8 cellular contexts compared by ENCODE assay signal in the genomic region with DNA sequence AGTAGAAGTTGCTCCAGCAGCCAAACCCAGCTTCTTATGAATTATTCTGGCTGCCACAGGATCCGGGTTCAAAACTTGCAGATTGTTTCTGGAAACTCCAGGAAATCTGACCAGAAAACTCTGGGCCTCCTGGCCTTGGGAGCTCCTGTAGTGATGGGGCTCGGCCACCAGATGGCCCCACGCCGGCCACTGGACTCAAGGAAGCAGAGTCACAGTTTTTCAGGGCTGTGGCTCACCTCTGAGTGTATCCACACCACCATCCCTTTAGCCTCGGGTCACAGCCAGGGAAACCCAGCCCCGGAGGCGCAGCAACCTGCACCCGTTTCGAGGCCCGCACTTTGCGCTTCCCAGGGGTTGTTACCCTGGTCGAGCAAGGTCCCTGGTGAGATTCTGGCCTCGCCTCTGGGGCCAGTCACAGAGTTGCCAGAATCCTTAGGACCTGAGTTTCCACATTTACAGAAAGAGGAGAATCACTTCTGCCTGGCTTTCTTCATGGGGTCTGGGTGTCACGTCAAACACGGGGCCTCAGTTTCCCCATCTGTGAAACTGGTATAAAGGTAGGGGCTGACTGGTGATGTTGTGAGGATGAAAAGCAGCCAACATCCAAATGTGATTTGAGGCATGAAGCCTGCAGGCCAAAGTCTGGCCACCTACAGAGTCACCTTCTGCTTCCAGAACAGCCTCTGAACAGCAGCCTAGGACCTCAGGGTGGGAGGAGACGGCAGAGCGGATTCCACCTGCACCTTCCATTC. TPM values are rescaled to one million over a fixed set of nuclear protein-coding genes. Genes with fewer than 3 reads are reported as not detected.
DNase-seq lines count a peak whose midpoint lies in the region; ATAC-seq and TF ChIP-seq lines count a peak whose summit lies in the region.

No MANE protein-coding gene starts in this region.

- H2BK120ac ChIP-seq in H9 (ENCODE audit: low read depth, low read length, poor library complexity, severe bottlenecking) = no peak overlapping the region

- peaks cover 0 to 4% of the 10 kb centered on the region in 2 donors for H3K36me3 Mint-ChIP-seq in CD4-positive, alpha-beta memory T cell
- H3K36me3 Mint-ChIP-seq in H9 (ENCODE audit: insufficient read depth in 1 of 3, low read depth in 3 of 3) = no peaks in the 10 kb centered on the region; a peak in 2 of 7 replicates
- H3K36me3 Mint-ChIP-seq in activated naive CD8-positive, alpha-beta T cell treated with anti-CD3 and anti-CD28 coated beads, Interleukin-2, amount 10 ng/mL, durations not matched to agents 7 days and 5 days = no peaks in the 10 kb centered on the region

- H4K20me1 ChIP-seq in H9 (ENCODE audit: control insufficient read depth, insufficient read depth, insufficient read length) = no peaks in the 10 kb centered on the region

- peak; percentile 62 for ATAC-seq in activated naive CD8-positive, alpha-beta T cell treated with anti-CD3 and anti-CD28 coated beads, Interleukin-2, amount 10 ng/mL, durations not matched to agents 7 days and 5 days (ENCODE audit: low read depth)
- ATAC-seq in heart left ventricle = peak; percentile 53 to 75 (median 72)
- no peak for ATAC-seq in HG03520 (IDR thresholded peaks at IDR 0.05; ENCODE audit: unreplicated experiment)
- no peak for ATAC-seq in GM18861 (IDR thresholded peaks at IDR 0.05; ENCODE audit: unreplicated experiment)

- H3K4me1 ChIP-seq in CD4-positive, alpha-beta memory T cell (ENCODE audit: insufficient read depth, low read length) = no peaks in the 10 kb centered on the region
- H3K4me1 ChIP-seq in H9 (ENCODE audit: insufficient read depth, low read length) (peaks cover 6% of the 10 kb centered on the region; the same call in 1 of the 2 replicates), heart left ventricle (peaks cover 0 to 66% (median 38%) of the 10 kb centered on the region in 12 donors)

- no peak overlapping the region for H3K14ac ChIP-seq in H9 (ENCODE audit: insufficient read depth, low read length)

- TF ChIP-seq CTCF in H9 (conservative IDR thresholded peaks at IDR 0.05) = peak; percentile 93
- TF ChIP-seq CTCF in heart left ventricle (IDR thresholded peaks at IDR 0.05) = peak; percentile 81 to 96 (median 92)

- no peaks in the 10 kb centered on the region for H3K9me3 ChIP-seq in CD4-positive, alpha-beta memory T cell (ENCODE audit: control insufficient read depth in 1 of 2, low read length in 2 of 2)
- H3K9me3 ChIP-seq in H9 (ENCODE audit: control insufficient read depth, low read depth, low read length) (no peaks in the 10 kb centered on the region), heart left ventricle (no peaks in the 10 kb centered on the region)

- no peak overlapping the region for H3K4me3 Mint-ChIP-seq in CD4-positive, alpha-beta memory T cell
- no peak overlapping the region for H3K4me3 Mint-ChIP-seq in H9
- H3K4me3 Mint-ChIP-seq in activated naive CD8-positive, alpha-beta T cell treated with anti-CD3 and anti-CD28 coated beads, Interleukin-2, amount 10 ng/mL, durations not matched to agents 7 days and 5 days = no peak overlapping the region

- DNase-seq in CD4-positive, alpha-beta memory T cell = peak in 3 of 5 donors; percentile 16
- DNase-seq in H9 (peak; percentile 87), RKO (ENCODE audit: low spot score) (peak; percentile 84), heart left ventricle (peak; percentile 73 to 85 (median 77)), posterior vena cava (ENCODE audit: low spot score) (peak; percentile 93)
- peak; percentile 72 for DNase-seq in activated naive CD8-positive, alpha-beta T cell treated with anti-CD3 and anti-CD28 coated beads, Interleukin-2, amount 10 ng/mL, durations not matched to agents 7 days and 5 days

- no peaks in the 10 kb centered on the region for H3K36me3 ChIP-seq in CD4-positive, alpha-beta memory T cell (ENCODE audit: insufficient read depth, low read length)
- no peaks in the 10 kb centered on the region for H3K36me3 ChIP-seq in heart left ventricle

- no peak overlapping the region for H2BK20ac ChIP-seq in H9 (ENCODE audit: low read depth, low read length, poor library complexity, severe bottlenecking)

- POLR2A ChIA-PET in CD4-positive, alpha-beta memory T cell (lab: Charles Lee; ENCODE audit: partially characterized antibody) = no interaction called here
- POLR2A ChIA-PET in activated naive CD8-positive, alpha-beta T cell treated with anti-CD3 and anti-CD28 coated beads, Interleukin-2, amount 10 ng/mL, durations not matched to agents 7 days and 5 days (lab: Charles Lee) = interaction anchor here (0.6 to 1.5 kb wide), 5 partner anchors 65 to 232 kb away, joined by 3 to 9 read pairs (median 4); no protein-coding TSS in a partner anchor

- no peaks in the 10 kb centered on the region for H3K27me3 ChIP-seq in CD4-positive, alpha-beta memory T cell (ENCODE audit: insufficient read depth, low read length)
- H3K27me3 ChIP-seq in H9 (ENCODE audit: insufficient read depth, low read length) (no peaks in the 10 kb centered on the region; the same call in 1 of the 2 replicates), heart left ventricle (peaks cover 0 to 10% (median 0%) of the 10 kb centered on the region in 9 donors)

- no peak overlapping the region for H3T11ph ChIP-seq in H9 (ENCODE audit: low read length)

- no peak overlapping the region for H3K18ac ChIP-seq in H9 (ENCODE audit: insufficient read length, low read depth, low read length)

- no peak overlapping the region for H4K8ac ChIP-seq in H9 (replicated peaks; ENCODE audit: insufficient read length, low read depth, low read length)

- no peaks in the 10 kb centered on the region for H3K79me1 ChIP-seq in H9 (ENCODE audit: insufficient read depth, low read depth, low read length, poor library complexity, severe bottlenecking)

- peaks cover 4% of the 10 kb centered on the region for H3K23me2 ChIP-seq in H9 (ENCODE audit: insufficient read length, low read depth, low read length, poor library complexity, severe bottlenecking)

- peaks cover 14 to 20% of the 10 kb centered on the region in 2 donors for H3K27me3 Mint-ChIP-seq in CD4-positive, alpha-beta memory T cell
- H3K27me3 Mint-ChIP-seq in H9 (ENCODE audit: low read depth) = peaks cover 6% of the 10 kb centered on the region
- peaks cover 34% of the 10 kb centered on the region for H3K27me3 Mint-ChIP-seq in activated naive CD8-positive, alpha-beta T cell treated with anti-CD3 and anti-CD28 coated beads, Interleukin-2, amount 10 ng/mL, durations not matched to agents 7 days and 5 days

- H3K4me1 Mint-ChIP-seq in CD4-positive, alpha-beta memory T cell = no peaks in the 10 kb centered on the region
- peaks cover 49 to 52% of the 10 kb centered on the region in 2 experiments for H3K4me1 Mint-ChIP-seq in H9
- peaks cover 17% of the 10 kb centered on the region for H3K4me1 Mint-ChIP-seq in activated naive CD8-positive, alpha-beta T cell treated with anti-CD3 and anti-CD28 coated beads, Interleukin-2, amount 10 ng/mL, durations not matched to agents 7 days and 5 days

- no peak overlapping the region for H3K4ac ChIP-seq in H9 (ENCODE audit: low read depth, low read length)

- H3K4me3 ChIP-seq in CD4-positive, alpha-beta memory T cell (ENCODE audit: low read length in 2 of 2) = no peak overlapping the region
- H3K4me3 ChIP-seq in heart left ventricle = no peak overlapping the region

- no peak overlapping the region for H2BK5ac ChIP-seq in H9 (ENCODE audit: insufficient read length, low read length)

- H3K23ac ChIP-seq in H9 (ENCODE audit: insufficient read length, low read depth, low read length) = no peak overlapping the region

- no peak overlapping the region for H4K91ac ChIP-seq in H9 (ENCODE audit: insufficient read length, low read depth, low read length)

- no peak overlapping the region for H3K4me2 ChIP-seq in H9 (ENCODE audit: insufficient read depth, insufficient read length, low read length)

- no peak overlapping the region for H2AFZ ChIP-seq in H9 (ENCODE audit: low read length)

- no CpG with 5 or more reads among the region's 17 CpGs for WGBS in H9 (ENCODE audit: extremely low coverage, insufficient read length, low lambda C conversion rate)
- WGBS in heart left ventricle, 4 donors = 31 to 39% (median 34%) methylated on average over 10 to 17 of the region's 17 CpGs

- no peak overlapping the region for H3K27ac Mint-ChIP-seq in CD4-positive, alpha-beta memory T cell
- H3K27ac Mint-ChIP-seq in H9 = no peak overlapping the region
- H3K27ac Mint-ChIP-seq in activated naive CD8-positive, alpha-beta T cell treated with anti-CD3 and anti-CD28 coated beads, Interleukin-2, amount 10 ng/mL, durations not matched to agents 7 days and 5 days = no peak overlapping the region

- H3K79me2 ChIP-seq in H9 (ENCODE audit: insufficient read depth, low read length) = no peaks in the 10 kb centered on the region

- no peak overlapping the region for H3K56ac ChIP-seq in H9 (ENCODE audit: insufficient read length, low read depth, low read length)

- no peak overlapping the region for H4K5ac ChIP-seq in H9 (ENCODE audit: insufficient read length, low read depth, low read length)

- peaks cover 0 to 2% (median 0%) of the 10 kb centered on the region in 8 donors for H3K9me3 Mint-ChIP-seq in CD4-positive, alpha-beta memory T cell
- no peaks in the 10 kb centered on the region for H3K9me3 Mint-ChIP-seq in H9
- no peaks in the 10 kb centered on the region for H3K9me3 Mint-ChIP-seq in activated naive CD8-positive, alpha-beta T cell treated with anti-CD3 and anti-CD28 coated beads, Interleukin-2, amount 10 ng/mL, durations not matched to agents 7 days and 5 days

- CTCF ChIA-PET in CD4-positive, alpha-beta memory T cell (lab: Charles Lee; ENCODE audit: partially characterized antibody) = interaction anchor here (0.7 to 2.4 kb wide), 19 partner anchors 8 to 232 kb away, joined by 3 to 13 read pairs (median 4); no protein-coding TSS in a partner anchor

- no peak overlapping the region for H2BK12ac ChIP-seq in H9 (ENCODE audit: insufficient read length, low read depth, low read length)

- H3K27ac ChIP-seq in CD4-positive, alpha-beta memory T cell (ENCODE audit: low read depth, low read length) = no peak overlapping the region
- H3K27ac ChIP-seq in H9 (ENCODE audit: insufficient read length, low read depth, low read length) (no peak overlapping the region), heart left ventricle (peak overlapping the region in 11 of 12 donors; percentile 1 to 87 (median 70))

- TF ChIP-seq POLR2A in heart left ventricle (IDR thresholded peaks at IDR 0.05) = no peak

- intact Hi-C loops in CD4-positive, alpha-beta memory T cell (cut with micrococcal nuclease) = loop anchor here (10.0 kb wide), 1 partner anchor 85 kb away; the partner anchor contains the start of gene SMAD6
- intact Hi-C loops in heart left ventricle (cut with DNase I) = loop anchor here (1.0 to 5.0 kb wide), 11 partner anchors 38 to 233 kb away; no protein-coding TSS in a partner anchor
- intact Hi-C loops in posterior vena cava (cut with DNase I) = loop anchor here in 1 of 2 donors (5.0 kb wide), 1 partner anchor 233 kb away; no protein-coding TSS in a partner anchor

- H2AK5ac ChIP-seq in H9 (ENCODE audit: insufficient read length, low read length) = no peak overlapping the region

- H3K9ac ChIP-seq in H9 (ENCODE audit: extremely low read depth, insufficient read length, low read length) = no peak overlapping the region

- no peak overlapping the region for H2BK15ac ChIP-seq in H9 (ENCODE audit: low read depth, low read length)

RNA-seq across cellular contexts. Expression of gene LCTL, which starts 53.5 kb away (rescaled TPM):
- not detected for total RNA-seq in CD4-positive, alpha-beta memory T cell
- polyA plus RNA-seq in CD4-positive, alpha-beta memory T cell = not detected
- total RNA-seq in H9 (2021) (1.8 and 2.3 TPM in 2 replicates), heart left ventricle (not detected), posterior vena cava (not detected)
- total RNA-seq in activated naive CD8-positive, alpha-beta T cell treated with anti-CD3 and anti-CD28 coated beads, Interleukin-2, amount 10 ng/mL, durations not matched to agents 7 days and 5 days = not detected
- not detected for polyA plus RNA-seq in heart left ventricle

Comparison
In these comparisons a context has a peak if more than half of its experiments do, and no peak if none do; other contexts are left out.
1. DNase-seq: peak in every context shown above with its lines; median percentile 93 in posterior vena cava; 87 in H9; 84 in RKO; 77 in heart left ventricle; 72 in activated naive CD8-positive, alpha-beta T cell treated with anti-CD3 and anti-CD28 coated beads, Interleukin-2, amount 10 ng/mL, durations not matched to agents 7 days and 5 days; 16 in CD4-positive, alpha-beta memory T cell.
2. H3K27ac ChIP-seq: peak in heart left ventricle (11 of 12); none in CD4-positive, alpha-beta memory T cell (single experiment) and H9 (single experiment).
3. ATAC-seq: peak in activated naive CD8-positive, alpha-beta T cell treated with anti-CD3 and anti-CD28 coated beads, Interleukin-2, amount 10 ng/mL, durations not matched to agents 7 days and 5 days (single experiment) and heart left ventricle (4 of 4); none in HG03520 (single experiment) and GM18861 (single experiment).